In genomic region chr11:34071306-34071705, GRCh38 we compare ENCODE assay signal across 8 cellular contexts. TPM values are rescaled to one million over a fixed set of nuclear protein-coding genes. Genes with fewer than 3 reads are reported as not detected.
DNase-seq lines count a peak whose midpoint lies in the region; ATAC-seq, FAIRE-seq and TF ChIP-seq lines count a peak whose summit lies in the region.
"Not testable (repeated sequence)": the region's sequence is repeated elsewhere in the genome, so short reads cannot be mapped to it uniquely, and the experiment has no call there.

No MANE protein-coding gene starts in this region.

- not testable (repeated sequence) for TF ChIP-seq CTCF in CD4-positive, alpha-beta T cell (IDR thresholded peaks at IDR 0.05); H9 (conservative IDR thresholded peaks at IDR 0.05); activated B cell treated with CpG ODN at 0.5 μM for 24 hours (IDR thresholded peaks at IDR 0.05); astrocyte (IDR thresholded peaks at IDR 0.05; ENCODE audit: insufficient read depth, low read depth, low read length); natural killer cell (IDR thresholded peaks at IDR 0.05)

- peaks cover 74% of the 10 kb centered on the region for H3K4me1 Mint-ChIP-seq in CD4-positive, alpha-beta T cell (ENCODE audit: low read depth)
- H3K4me1 Mint-ChIP-seq in H9: not testable (repeated sequence)
- peaks cover 33% of the 10 kb centered on the region for H3K4me1 Mint-ChIP-seq in activated B cell treated with CpG ODN at 0.5 μM for 24 hours
- peaks cover 39% of the 10 kb centered on the region for H3K4me1 Mint-ChIP-seq in astrocyte (ENCODE audit: low read depth, unreplicated experiment)
- H3K4me1 Mint-ChIP-seq in natural killer cell: peaks cover 40 to 51% of the 10 kb centered on the region in 2 donors
- H3K4me1 Mint-ChIP-seq in stimulated activated effector memory CD8-positive, alpha-beta T cell treated with anti-CD3 and anti-CD28 coated beads, Interleukin-12 subunit alpha, Interleukin-12 subunit beta, amount 100 ng/mL, for 72 hours: peaks cover 30% of the 10 kb centered on the region

- peak overlapping the region; percentile 30 for H3K27ac Mint-ChIP-seq in CD4-positive, alpha-beta T cell
- H3K27ac Mint-ChIP-seq in H9: peak overlapping the region in 2 of 3 experiments; percentile 11 to 72; a peak in 1 of 7 replicates
- peak overlapping the region; percentile 24 for H3K27ac Mint-ChIP-seq in activated B cell treated with CpG ODN at 0.5 μM for 24 hours
- H3K27ac Mint-ChIP-seq in astrocyte (ENCODE audit: unreplicated experiment): peak overlapping the region; percentile 53
- H3K27ac Mint-ChIP-seq in natural killer cell: peak overlapping the region; percentile 31 to 54
- H3K27ac Mint-ChIP-seq in stimulated activated effector memory CD8-positive, alpha-beta T cell treated with anti-CD3 and anti-CD28 coated beads, Interleukin-12 subunit alpha, Interleukin-12 subunit beta, amount 100 ng/mL, for 72 hours: peak overlapping the region; percentile 40

- not testable (repeated sequence) for ATAC-seq in CD4-positive, alpha-beta T cell (ENCODE audit: poor library complexity); activated B cell treated with CpG ODN at 0.5 μM for 24 hours (ENCODE audit: low read depth); natural killer cell; stimulated activated effector memory CD8-positive, alpha-beta T cell treated with anti-CD3 and anti-CD28 coated beads, Interleukin-12 subunit alpha, Interleukin-12 subunit beta, amount 100 ng/mL, for 72 hours

- H2BK5ac ChIP-seq in H9 (ENCODE audit: insufficient read length, low read length); trophoblast cell (ENCODE audit: low read depth, low read length, poor library complexity): not testable (repeated sequence)

- H3K23ac ChIP-seq in H9 (ENCODE audit: insufficient read length, low read depth, low read length); trophoblast cell (ENCODE audit: low read length): not testable (repeated sequence)

- H4K91ac ChIP-seq in H9 (ENCODE audit: insufficient read length, low read depth, low read length); trophoblast cell (ENCODE audit: low read depth, low read length): not testable (repeated sequence)

- WGBS in H9 (ENCODE audit: extremely low coverage, insufficient read length, low lambda C conversion rate): no CpG with 5 or more reads among the region's 8 CpGs
- WGBS in trophoblast cell (ENCODE audit: extremely low coverage, insufficient coverage, insufficient read length): no CpG with 5 or more reads among the region's 8 CpGs

- intact Hi-C loops in CD4-positive, alpha-beta T cell (cut with DNase I, micrococcal nuclease): loop anchor here (5.0 kb wide), 2 partner anchors 36 to 74 kb away; partner anchors contain the start of gene NAT10 (in 1 of the 2)
- intact Hi-C loops in activated B cell treated with CpG ODN at 0.5 μM for 24 hours (cut with micrococcal nuclease): not testable (repeated sequence)
- intact Hi-C loops in natural killer cell (cut with micrococcal nuclease): loop anchor here (5.0 kb wide), 1 partner anchor 74 kb away; no protein-coding TSS in a partner anchor

- not testable (repeated sequence) for H3K14ac ChIP-seq in H9 (ENCODE audit: insufficient read depth, low read length); trophoblast cell (ENCODE audit: low read length)

- H3K56ac ChIP-seq in H9 (ENCODE audit: insufficient read length, low read depth, low read length): not testable (repeated sequence)

- H4K12ac ChIP-seq in trophoblast cell (ENCODE audit: low read depth, low read length): not testable (repeated sequence)

- CTCF ChIA-PET in CD4-positive, alpha-beta T cell (lab: Charles Lee): interaction anchor here (1.1 kb wide), 1 partner anchor 13 kb away, joined by 3 read pairs; no protein-coding TSS in a partner anchor
- CTCF ChIA-PET in activated B cell treated with CpG ODN at 0.5 μM for 24 hours (lab: Charles Lee): interaction anchor here (0.7 kb wide), 1 partner anchor 980 kb away, joined by 3 read pairs; no protein-coding TSS in a partner anchor

- not testable (repeated sequence) for DNase-seq in CD4-positive, alpha-beta T cell; H9; activated B cell treated with CpG ODN at 0.5 μM for 24 hours; astrocyte (ENCODE audit: low read depth); natural killer cell; trophoblast cell; stimulated activated effector memory CD8-positive, alpha-beta T cell treated with anti-CD3 and anti-CD28 coated beads, Interleukin-12 subunit alpha, Interleukin-12 subunit beta, amount 100 ng/mL, for 72 hours (ENCODE audit: low spot score in 2 of 2)

- not testable (repeated sequence) for H3K4ac ChIP-seq in H9 (ENCODE audit: low read depth, low read length)
- H3K4ac ChIP-seq in trophoblast cell (ENCODE audit: low read depth, low read length): peak overlapping the region; percentile 33

- H2BK12ac ChIP-seq in H9 (ENCODE audit: insufficient read length, low read depth, low read length); trophoblast cell (ENCODE audit: low read length): not testable (repeated sequence)

- H3K4me3 Mint-ChIP-seq in CD4-positive, alpha-beta T cell; H9; activated B cell treated with CpG ODN at 0.5 μM for 24 hours; astrocyte (ENCODE audit: unreplicated experiment); natural killer cell; stimulated activated effector memory CD8-positive, alpha-beta T cell treated with anti-CD3 and anti-CD28 coated beads, Interleukin-12 subunit alpha, Interleukin-12 subunit beta, amount 100 ng/mL, for 72 hours: not testable (repeated sequence)

- not testable (repeated sequence) for H3K9me3 ChIP-seq in CD4-positive, alpha-beta T cell (ENCODE audit: control insufficient read depth, low read length); H9 (ENCODE audit: control insufficient read depth, low read depth, low read length); astrocyte (ENCODE audit: insufficient read depth, low read depth, low read length); trophoblast cell (ENCODE audit: insufficient read depth, low read depth, low read length)

- not testable (repeated sequence) for H2BK120ac ChIP-seq in H9 (ENCODE audit: low read depth, low read length, poor library complexity, severe bottlenecking); trophoblast cell (ENCODE audit: insufficient read depth, low read length, poor library complexity)

- not testable (repeated sequence) for H3K27me3 Mint-ChIP-seq in CD4-positive, alpha-beta T cell; H9 (ENCODE audit: low read depth); activated B cell treated with CpG ODN at 0.5 μM for 24 hours; astrocyte (ENCODE audit: low read depth, unreplicated experiment); natural killer cell (ENCODE audit: low read depth in 2 of 2)

- H4K5ac ChIP-seq in H9 (ENCODE audit: insufficient read length, low read depth, low read length): not testable (repeated sequence)

- not testable (repeated sequence) for H3K4me3 ChIP-seq in astrocyte (ENCODE audit: insufficient read depth, low read depth, low read length); trophoblast cell (ENCODE audit: low read depth, low read length)

- H3K4me2 ChIP-seq in H9 (ENCODE audit: insufficient read depth, insufficient read length, low read length); astrocyte (ENCODE audit: low read length); trophoblast cell (ENCODE audit: low read length): not testable (repeated sequence)

- H3K23me2 ChIP-seq in H9 (ENCODE audit: insufficient read length, low read depth, low read length, poor library complexity, severe bottlenecking): not testable (repeated sequence)

- peaks cover 79% of the 10 kb centered on the region for H3K36me3 Mint-ChIP-seq in CD4-positive, alpha-beta T cell (ENCODE audit: low read depth)
- peaks cover 37 to 62% (median 62%) of the 10 kb centered on the region in 3 experiments; a peak in 6 of 7 replicates for H3K36me3 Mint-ChIP-seq in H9 (ENCODE audit: insufficient read depth in 1 of 3, low read depth in 3 of 3)
- H3K36me3 Mint-ChIP-seq in activated B cell treated with CpG ODN at 0.5 μM for 24 hours (ENCODE audit: low read depth): peaks cover 42% of the 10 kb centered on the region
- H3K36me3 Mint-ChIP-seq in astrocyte (ENCODE audit: low read depth, unreplicated experiment): peaks cover 11% of the 10 kb centered on the region
- H3K36me3 Mint-ChIP-seq in natural killer cell: not testable (repeated sequence)
- H3K36me3 Mint-ChIP-seq in stimulated activated effector memory CD8-positive, alpha-beta T cell treated with anti-CD3 and anti-CD28 coated beads, Interleukin-12 subunit alpha, Interleukin-12 subunit beta, amount 100 ng/mL, for 72 hours: peaks cover 91% of the 10 kb centered on the region

- H2BK20ac ChIP-seq in H9 (ENCODE audit: low read depth, low read length, poor library complexity, severe bottlenecking): not testable (repeated sequence)

- not testable (repeated sequence) for H4K8ac ChIP-seq in H9 (replicated peaks; ENCODE audit: insufficient read length, low read depth, low read length); trophoblast cell (ENCODE audit: low read depth, low read length)

- not testable (repeated sequence) for H4K20me1 ChIP-seq in H9 (ENCODE audit: control insufficient read depth, insufficient read depth, insufficient read length)
- peaks cover 96% of the 10 kb centered on the region for H4K20me1 ChIP-seq in astrocyte (ENCODE audit: insufficient read depth, low read length)

- H3K27me3 ChIP-seq in CD4-positive, alpha-beta T cell (ENCODE audit: control insufficient read depth, insufficient read depth, low read length); H9 (ENCODE audit: insufficient read depth, low read length); astrocyte (ENCODE audit: insufficient read depth, low read length); trophoblast cell (ENCODE audit: insufficient read depth, low read length): not testable (repeated sequence)

- not testable (repeated sequence) for H2BK15ac ChIP-seq in H9 (ENCODE audit: low read depth, low read length)

- H3K4me1 ChIP-seq in H9 (ENCODE audit: insufficient read depth, low read length); trophoblast cell (ENCODE audit: control insufficient read depth in 1 of 2, insufficient read depth in 2 of 2, low read length in 2 of 2): not testable (repeated sequence)
- H3K4me1 ChIP-seq in astrocyte (ENCODE audit: insufficient read depth, low read length): peaks cover 35% of the 10 kb centered on the region

- not testable (repeated sequence) for H3K18ac ChIP-seq in H9 (ENCODE audit: insufficient read length, low read depth, low read length); trophoblast cell (ENCODE audit: low read length)

- H3K27ac ChIP-seq in CD4-positive, alpha-beta T cell (ENCODE audit: low read depth, low read length); H9 (ENCODE audit: insufficient read length, low read depth, low read length); astrocyte (ENCODE audit: low read depth, low read length); trophoblast cell (ENCODE audit: low read depth, low read length): not testable (repeated sequence)

- H3K9ac ChIP-seq in H9 (ENCODE audit: extremely low read depth, insufficient read length, low read length); astrocyte (ENCODE audit: low read length); trophoblast cell (ENCODE audit: low read length): not testable (repeated sequence)

- POLR2A ChIA-PET in CD4-positive, alpha-beta T cell (lab: Charles Lee): interaction anchor here (0.7 kb wide), 1 partner anchor 16 kb away, joined by 3 read pairs; no protein-coding TSS in a partner anchor
- POLR2A ChIA-PET in activated B cell treated with CpG ODN at 0.5 μM for 24 hours (lab: Charles Lee): interaction anchor here (1.0 kb wide), 1 partner anchor 32 kb away, joined by 4 read pairs; no protein-coding TSS in a partner anchor

- H2AK5ac ChIP-seq in H9 (ENCODE audit: insufficient read length, low read length); trophoblast cell (ENCODE audit: low read length): not testable (repeated sequence)

- H2AFZ ChIP-seq in H9 (ENCODE audit: low read length); astrocyte (ENCODE audit: low read depth, low read length); trophoblast cell (ENCODE audit: insufficient read depth, low read length, poor library complexity): not testable (repeated sequence)

- H3K79me2 ChIP-seq in H9 (ENCODE audit: insufficient read depth, low read length) (peaks cover 33% of the 10 kb centered on the region), astrocyte (ENCODE audit: insufficient read depth, low read length) (peaks cover 87% of the 10 kb centered on the region), trophoblast cell (ENCODE audit: control insufficient read depth, insufficient read depth, low read length, poor library complexity) (peaks cover 12% of the 10 kb centered on the region)

- H3K36me3 ChIP-seq in astrocyte (ENCODE audit: insufficient read depth, low read length) (peaks cover 32% of the 10 kb centered on the region), trophoblast cell (ENCODE audit: control insufficient read depth in 1 of 2, insufficient read depth in 2 of 2, low read length in 2 of 2) (peaks cover 15 to 19% of the 10 kb centered on the region in 2 experiments)

- not testable (repeated sequence) for H3K79me1 ChIP-seq in H9 (ENCODE audit: insufficient read depth, low read depth, low read length, poor library complexity, severe bottlenecking); trophoblast cell (ENCODE audit: low read length)

- H3K9me3 Mint-ChIP-seq in CD4-positive, alpha-beta T cell; H9; activated B cell treated with CpG ODN at 0.5 μM for 24 hours; astrocyte (ENCODE audit: unreplicated experiment); natural killer cell; stimulated activated effector memory CD8-positive, alpha-beta T cell treated with anti-CD3 and anti-CD28 coated beads, Interleukin-12 subunit alpha, Interleukin-12 subunit beta, amount 100 ng/mL, for 72 hours: not testable (repeated sequence)

- not testable (repeated sequence) for H3T11ph ChIP-seq in H9 (ENCODE audit: low read length)

- not testable (repeated sequence) for FAIRE-seq in astrocyte (lab: Jason Lieb, UNC)
- FAIRE-seq in islet of Langerhans (lab: Jason Lieb, UNC): peak; percentile 38

RNA-seq across cellular contexts. Expression of gene CAPRIN1, which starts 19.8 kb away (rescaled TPM):
- 100 to 1,000 TPM; 107 TPM for total RNA-seq in CD4-positive, alpha-beta T cell
- 281 and 301 TPM in 2 replicates for total RNA-seq in H9 (2021)
- total RNA-seq in activated B cell treated with CpG ODN at 0.5 μM for 24 hours: 152 and 158 TPM in 2 replicates
- 294 and 309 TPM in 2 replicates for total RNA-seq in astrocyte
- total RNA-seq in natural killer cell: 100 to 1,000 TPM; 118 to 158 (median 137) TPM
- 229 and 231 TPM in 2 replicates for polyA plus RNA-seq in trophoblast cell (2013)

RNA-seq across cellular contexts. Expression of gene NAT10, which starts 34.1 kb away (rescaled TPM):
- total RNA-seq in CD4-positive, alpha-beta T cell: 10 to 100 TPM; 50.1 to 55.6 TPM
- total RNA-seq in H9 (2021) (99.3 and 103 TPM in 2 replicates), activated B cell treated with CpG ODN at 0.5 μM for 24 hours (107 and 120 TPM in 2 replicates), astrocyte (31.9 and 32.2 TPM in 2 replicates), natural killer cell (10 to 100 TPM; 40.3 to 53.6 (median 42.8) TPM)
- polyA plus RNA-seq in trophoblast cell (2013): 23.6 and 25.2 TPM in 2 replicates
